In the genomic region with DNA sequence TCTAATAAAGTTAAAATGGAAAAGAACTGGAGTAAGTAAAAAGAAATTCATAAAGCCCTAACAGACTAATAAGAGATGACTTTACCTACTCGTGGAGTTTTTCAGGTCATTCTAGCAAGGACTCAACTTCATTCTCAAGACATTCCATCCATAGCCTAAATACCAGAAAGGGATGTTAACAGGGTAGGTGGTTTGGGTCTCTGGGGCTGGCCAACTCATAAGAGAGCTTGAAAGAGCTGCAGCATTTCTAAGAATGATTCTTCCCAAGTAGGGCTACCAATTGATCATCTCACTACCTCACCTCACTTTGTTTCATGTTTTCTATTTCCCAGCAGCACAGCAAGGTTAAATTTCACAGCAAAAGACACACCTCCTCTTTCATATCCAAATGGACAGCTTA, we compare ENCODE assay signal across 17 cellular contexts.
DNase-seq lines count a peak whose midpoint lies in the region; ATAC-seq, FAIRE-seq and TF ChIP-seq lines count a peak whose summit lies in the region.
"Had no signal": no experiment of that assay in that cellular context is flagged by ENCODE, and none has a peak within 500 bp of the region (broad histone marks: within the 10 kb centered on the region; RNA-seq: fewer than 3 reads in every experiment).

No MANE protein-coding gene starts in this region.

- no peaks in the 10 kb centered on the region for H4K20me1 ChIP-seq in astrocyte (ENCODE audit: insufficient read depth, low read length)
- H4K20me1 ChIP-seq: BLaER1 had no signal

- no peak overlapping the region for H2AFZ ChIP-seq in astrocyte (ENCODE audit: low read depth, low read length)

- no peaks in the 10 kb centered on the region for H3K9me3 Mint-ChIP-seq in activated CD8-positive, alpha-beta memory T cell treated with anti-CD3 and anti-CD28 coated beads, Interleukin-2, amount 10 ng/mL, durations not matched to agents 7 days and 5 days (ENCODE audit: low read depth)
- no peaks in the 10 kb centered on the region for H3K9me3 Mint-ChIP-seq in stimulated activated naive CD8-positive, alpha-beta T cell treated with anti-CD3 and anti-CD28 coated beads, Interleukin-15, Interleukin-2, amounts not matched to agents 100 ng/mL and 50 ng/mL, for 24 hours
- no peaks in the 10 kb centered on the region for H3K9me3 Mint-ChIP-seq in astrocyte (ENCODE audit: unreplicated experiment)
- H3K9me3 Mint-ChIP-seq: CD4-positive, alpha-beta memory T cell had no signal

- H3K4me1 ChIP-seq in astrocyte (ENCODE audit: insufficient read depth, low read length): no peaks in the 10 kb centered on the region

- no peak overlapping the region for H3K4me3 Mint-ChIP-seq in activated CD8-positive, alpha-beta memory T cell treated with anti-CD3 and anti-CD28 coated beads, Interleukin-2, amount 10 ng/mL, durations not matched to agents 7 days and 5 days
- no peak overlapping the region for H3K4me3 Mint-ChIP-seq in stimulated activated naive CD8-positive, alpha-beta T cell treated with anti-CD3 and anti-CD28 coated beads, Interleukin-15, Interleukin-2, amounts not matched to agents 100 ng/mL and 50 ng/mL, for 24 hours
- H3K4me3 Mint-ChIP-seq in astrocyte (ENCODE audit: unreplicated experiment): peak overlapping the region; percentile 50
- H3K4me3 Mint-ChIP-seq: CD4-positive, alpha-beta memory T cell had no signal

- H3K4me1 Mint-ChIP-seq in activated CD8-positive, alpha-beta memory T cell treated with anti-CD3 and anti-CD28 coated beads, Interleukin-2, amount 10 ng/mL, durations not matched to agents 7 days and 5 days: peaks cover 56% of the 10 kb centered on the region
- peaks cover 77% of the 10 kb centered on the region for H3K4me1 Mint-ChIP-seq in stimulated activated naive CD8-positive, alpha-beta T cell treated with anti-CD3 and anti-CD28 coated beads, Interleukin-15, Interleukin-2, amounts not matched to agents 100 ng/mL and 50 ng/mL, for 24 hours (ENCODE audit: low read depth)
- peaks cover 24% of the 10 kb centered on the region for H3K4me1 Mint-ChIP-seq in astrocyte (ENCODE audit: low read depth, unreplicated experiment)

- H3K36me3 ChIP-seq in astrocyte (ENCODE audit: insufficient read depth, low read length): no peaks in the 10 kb centered on the region
- H3K36me3 ChIP-seq: BLaER1 had no signal

- CTCF ChIA-PET in activated CD8-positive, alpha-beta memory T cell treated with anti-CD3 and anti-CD28 coated beads, Interleukin-2, amount 10 ng/mL, durations not matched to agents 7 days and 5 days (lab: Charles Lee): no interaction called here

- TF ChIP-seq CTCF in astrocyte (IDR thresholded peaks at IDR 0.05; ENCODE audit: insufficient read depth, low read depth, low read length): no peak

- no peak overlapping the region for H3K9ac ChIP-seq in astrocyte (ENCODE audit: low read length)
- H3K9ac ChIP-seq: BLaER1 had no signal

- FAIRE-seq in astrocyte (lab: Jason Lieb, UNC): no peak

- peaks cover 40% of the 10 kb centered on the region for H3K36me3 Mint-ChIP-seq in activated CD8-positive, alpha-beta memory T cell treated with anti-CD3 and anti-CD28 coated beads, Interleukin-2, amount 10 ng/mL, durations not matched to agents 7 days and 5 days
- H3K36me3 Mint-ChIP-seq in stimulated activated naive CD8-positive, alpha-beta T cell treated with anti-CD3 and anti-CD28 coated beads, Interleukin-15, Interleukin-2, amounts not matched to agents 100 ng/mL and 50 ng/mL, for 24 hours (ENCODE audit: low read depth): peaks cover 82% of the 10 kb centered on the region
- peaks cover 11% of the 10 kb centered on the region for H3K36me3 Mint-ChIP-seq in astrocyte (ENCODE audit: low read depth, unreplicated experiment)
- H3K36me3 Mint-ChIP-seq: CD4-positive, alpha-beta memory T cell had no signal

- no peaks in the 10 kb centered on the region for H3K9me3 ChIP-seq in astrocyte (ENCODE audit: insufficient read depth, low read depth, low read length)
- H3K9me3 ChIP-seq: BLaER1 had no signal

- H3K27ac Mint-ChIP-seq in activated CD8-positive, alpha-beta memory T cell treated with anti-CD3 and anti-CD28 coated beads, Interleukin-2, amount 10 ng/mL, durations not matched to agents 7 days and 5 days: peak overlapping the region; percentile 58
- peak overlapping the region; percentile 40 for H3K27ac Mint-ChIP-seq in stimulated activated naive CD8-positive, alpha-beta T cell treated with anti-CD3 and anti-CD28 coated beads, Interleukin-15, Interleukin-2, amounts not matched to agents 100 ng/mL and 50 ng/mL, for 24 hours
- peak overlapping the region; percentile 29 for H3K27ac Mint-ChIP-seq in astrocyte (ENCODE audit: unreplicated experiment)

- DNase-seq in activated CD8-positive, alpha-beta memory T cell treated with anti-CD3 and anti-CD28 coated beads, Interleukin-2, amount 10 ng/mL, durations not matched to agents 7 days and 5 days: no peak
- no peak for DNase-seq in activated CD8-positive, alpha-beta memory T cell treated with anti-CD3 and anti-CD28 coated beads, Interleukin-2, amount 50 U/mL, for 4 hours
- no peak for DNase-seq in stimulated activated naive CD8-positive, alpha-beta T cell treated with anti-CD3 and anti-CD28 coated beads, Interleukin-15, Interleukin-2, amounts not matched to agents 100 U/mL and 50 U/mL, for 24 hours
- DNase-seq in astrocyte (ENCODE audit: low read depth): no peak
- no peak for DNase-seq in ureter (ENCODE audit: low spot score)
- DNase-seq: CD4-positive, alpha-beta memory T cell; DMS153; GDM1; MM.1S; NCI-H1092; NCI-H1436 treated with DMSO at 0.1 percent for 48 hours; NCI-H2029; NCI-H345; NCI-H524 treated with DMSO at 0.1 percent for 48 hours had no signal

- H3K4me2 ChIP-seq in astrocyte (ENCODE audit: low read length): no peak overlapping the region
- H3K4me2 ChIP-seq: BLaER1 had no signal

- H3K27ac ChIP-seq in astrocyte (ENCODE audit: low read depth, low read length): no peak overlapping the region
- H3K27ac ChIP-seq: BLaER1 had no signal

- ATAC-seq in activated CD8-positive, alpha-beta memory T cell treated with anti-CD3 and anti-CD28 coated beads, Interleukin-2, amount 10 ng/mL, durations not matched to agents 7 days and 5 days: no peak
- no peak for ATAC-seq in stimulated activated naive CD8-positive, alpha-beta T cell treated with anti-CD3 and anti-CD28 coated beads, Interleukin-15, Interleukin-2, amounts not matched to agents 100 U/mL and 50 U/mL, for 24 hours
- ATAC-seq in GM21723 (IDR thresholded peaks at IDR 0.05; ENCODE audit: unreplicated experiment): no peak

- no peak overlapping the region for H3K4me3 ChIP-seq in astrocyte (ENCODE audit: insufficient read depth, low read depth, low read length)
- H3K4me3 ChIP-seq: BLaER1 had no signal

- H3K27me3 ChIP-seq in astrocyte (ENCODE audit: insufficient read depth, low read length): no peaks in the 10 kb centered on the region
- H3K27me3 ChIP-seq: BLaER1 had no signal

- no peaks in the 10 kb centered on the region for H3K27me3 Mint-ChIP-seq in activated CD8-positive, alpha-beta memory T cell treated with anti-CD3 and anti-CD28 coated beads, Interleukin-2, amount 10 ng/mL, durations not matched to agents 7 days and 5 days
- no peaks in the 10 kb centered on the region for H3K27me3 Mint-ChIP-seq in stimulated activated naive CD8-positive, alpha-beta T cell treated with anti-CD3 and anti-CD28 coated beads, Interleukin-15, Interleukin-2, amounts not matched to agents 100 ng/mL and 50 ng/mL, for 24 hours
- H3K27me3 Mint-ChIP-seq in astrocyte (ENCODE audit: low read depth, unreplicated experiment): no peaks in the 10 kb centered on the region
- H3K27me3 Mint-ChIP-seq: CD4-positive, alpha-beta memory T cell had no signal

- peaks cover 59% of the 10 kb centered on the region for H3K79me2 ChIP-seq in astrocyte (ENCODE audit: insufficient read depth, low read length)
